ENCODE assay signal across 23 cellular contexts in the genomic region with DNA sequence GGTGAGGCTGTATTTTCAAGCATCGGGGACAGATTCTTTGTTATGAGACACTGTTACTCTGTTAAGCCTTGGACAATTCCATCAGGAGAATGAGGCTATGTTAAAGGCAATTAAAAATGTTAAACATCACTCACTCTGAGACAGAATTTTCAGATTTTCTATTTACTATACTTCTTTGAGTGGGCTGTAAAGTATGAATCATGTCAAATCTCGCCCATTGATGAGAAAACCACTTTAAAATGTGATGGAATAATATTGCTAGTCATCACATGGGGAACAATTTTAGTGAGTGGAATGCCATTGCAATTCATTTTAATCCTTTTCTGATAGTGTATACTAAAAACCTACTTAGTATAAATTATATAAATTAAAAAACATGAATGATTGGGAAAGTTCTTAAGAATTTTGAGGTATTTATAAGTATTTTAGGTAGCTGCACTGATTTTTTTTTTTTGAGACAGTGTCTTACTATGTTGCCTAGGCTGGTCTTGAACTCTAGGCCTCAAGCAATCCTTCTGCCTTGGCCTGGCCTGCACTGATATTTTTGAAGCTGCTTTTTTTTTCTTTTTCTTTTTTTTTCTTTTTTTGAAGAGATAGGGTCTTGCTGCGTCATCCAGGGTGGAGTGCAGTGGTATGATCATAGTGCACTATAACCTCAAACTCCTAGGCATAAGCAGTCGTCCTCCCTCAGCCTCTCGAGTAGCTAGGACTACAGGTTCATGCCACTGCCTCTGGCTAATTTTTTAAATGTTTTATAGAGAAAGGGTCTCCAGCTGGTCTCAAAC.
DNase-seq lines count a peak whose midpoint lies in the region; ATAC-seq, FAIRE-seq and TF ChIP-seq lines count a peak whose summit lies in the region.
"Had no signal": no experiment of that assay in that cellular context is flagged by ENCODE, and none has a peak within 500 bp of the region (broad histone marks: within the 10 kb centered on the region; RNA-seq: fewer than 3 reads in every experiment).

No MANE protein-coding gene starts in this region.

- H2AK5ac ChIP-seq in mesendoderm (ENCODE audit: low read length), result no peak overlapping the region

- H2BK15ac ChIP-seq in mesendoderm (replicated peaks; ENCODE audit: low read depth), result no peak overlapping the region

- no peak overlapping the region for H3K27ac Mint-ChIP-seq in astrocyte (ENCODE audit: unreplicated experiment)
- H3K27ac Mint-ChIP-seq: CD4-positive, CD25-positive, alpha-beta regulatory T cell had no signal

- H3K9ac ChIP-seq in astrocyte (ENCODE audit: low read length), result no peak overlapping the region
- no peak overlapping the region for H3K9ac ChIP-seq in mesendoderm (ENCODE audit: low read length)

- H3K4me3 Mint-ChIP-seq in astrocyte (ENCODE audit: unreplicated experiment), result no peak overlapping the region
- H3K4me3 Mint-ChIP-seq: CD4-positive, CD25-positive, alpha-beta regulatory T cell had no signal

- WGBS in mesendoderm (ENCODE audit: extremely low coverage, insufficient coverage, low lambda C conversion rate), result no CpG with 5 or more reads among the region's 5 CpGs

- H3K9me3 ChIP-seq in HEK293 (ENCODE audit: control insufficient read depth, insufficient read depth, low read depth, low read length), result no peaks in the 10 kb centered on the region
- H3K9me3 ChIP-seq in astrocyte (ENCODE audit: insufficient read depth, low read depth, low read length), result no peaks in the 10 kb centered on the region
- H3K9me3 ChIP-seq: A549, BE2C, MG63 had no signal

- CTCF ChIA-PET in HEK293 (lab: Yijun Ruan, JAX), result interaction anchor here (0.8 kb wide), 1 partner anchor 8 kb away, joined by 5 read pairs; no protein-coding TSS in a partner anchor

- H3K36me3 Mint-ChIP-seq in astrocyte (ENCODE audit: low read depth, unreplicated experiment), result no peaks in the 10 kb centered on the region
- H3K36me3 Mint-ChIP-seq: CD4-positive, CD25-positive, alpha-beta regulatory T cell had no signal

- no peaks in the 10 kb centered on the region for H3K36me3 ChIP-seq in HEK293 (ENCODE audit: control insufficient read depth in 2 of 2, insufficient read depth in 1 of 2, low read length in 2 of 2)
- H3K36me3 ChIP-seq in astrocyte (ENCODE audit: insufficient read depth, low read length), result no peaks in the 10 kb centered on the region
- no peaks in the 10 kb centered on the region for H3K36me3 ChIP-seq in mesendoderm (ENCODE audit: control insufficient read depth, insufficient read depth, low read length)
- H3K36me3 ChIP-seq: BE2C, MG63 had no signal

- H3K27me3 ChIP-seq in astrocyte (ENCODE audit: insufficient read depth, low read length) (no peaks in the 10 kb centered on the region), mesendoderm (ENCODE audit: insufficient read depth, low read length, poor library complexity) (no peaks in the 10 kb centered on the region)
- H3K27me3 ChIP-seq: BE2C, MG63 had no signal

- H2BK5ac ChIP-seq in mesendoderm (ENCODE audit: low read length), result no peak overlapping the region

- no peak overlapping the region for H2BK120ac ChIP-seq in mesendoderm (ENCODE audit: low read depth, low read length)

- in situ Hi-C loops in ACHN (cut with HindIII; ENCODE audit: low pct_ligation_motif_present, low pct_unique_long_range_greater_than_20kb, low sequenced_read_pairs), result no loop called here

- POLR2A ChIA-PET in HEK293 (lab: Yijun Ruan, JAX), result no interaction called here

- H3K4me1 Mint-ChIP-seq in astrocyte (ENCODE audit: low read depth, unreplicated experiment), result peaks cover 20% of the 10 kb centered on the region

- peak; percentile 50 for DNase-seq in EL
- DNase-seq in astrocyte (ENCODE audit: low read depth), result peak; percentile 23
- no peak for DNase-seq in mesendoderm
- no peak for DNase-seq in stimulated activated CD4-positive, alpha-beta T cell treated with anti-CD3 and anti-CD28 coated beads, Interleukin-1b, Interleukin-23, amount 100 ng/mL, for 48 hours
- DNase-seq in ACHN, result no peak
- DNase-seq: BE2C; CD4-positive, CD25-positive, alpha-beta regulatory T cell; COR-L47; DMS 273 treated with DMSO at 0.1 percent for 48 hours; DND-41; GDM1; HCEC 1CT; MG63; NCI-H1417 treated with DMSO at 0.1 percent for 48 hours; NCI-H187; NCI-H2107; NCI-H446 treated with DMSO at 0.1 percent for 48 hours; NCI-H526 treated with DMSO at 0.1 percent for 48 hours; Right ventricle myocardium superior had no signal

- no peak overlapping the region for H3K23ac ChIP-seq in mesendoderm (ENCODE audit: low read length)

- H3K56ac ChIP-seq in mesendoderm (ENCODE audit: low read length), result no peak overlapping the region

- H3K27ac ChIP-seq in HEK293 (ENCODE audit: extremely low read depth, low read depth, low read length) (no peak overlapping the region), astrocyte (ENCODE audit: low read depth, low read length) (no peak overlapping the region), mesendoderm (ENCODE audit: low read depth, low read length) (no peak overlapping the region)
- H3K27ac ChIP-seq: A549 had no signal

- TF ChIP-seq CTCF in HEK293 (tag by site-specific recombination; IDR thresholded peaks at IDR 0.05) (no peak), astrocyte (IDR thresholded peaks at IDR 0.05; ENCODE audit: insufficient read depth, low read depth, low read length) (no peak)

- no peak overlapping the region for H3K4ac ChIP-seq in mesendoderm (ENCODE audit: low read depth, low read length)

- H3K4me1 ChIP-seq in HEK293 (ENCODE audit: control insufficient read depth, insufficient read depth, low read length) (0 out of 2 replicates have a peak, but pooled peaks cover 2% of the 10 kb centered on the region), astrocyte (ENCODE audit: insufficient read depth, low read length) (peaks cover 23% of the 10 kb centered on the region), mesendoderm (ENCODE audit: control insufficient read depth, low read depth, low read length) (no peaks in the 10 kb centered on the region)
- H3K4me1 ChIP-seq: BE2C had no signal

- no peaks in the 10 kb centered on the region for H4K20me1 ChIP-seq in astrocyte (ENCODE audit: insufficient read depth, low read length)

- H2AFZ ChIP-seq in astrocyte (ENCODE audit: low read depth, low read length), result no peak overlapping the region

- H4K5ac ChIP-seq in mesendoderm (ENCODE audit: low read length), result no peak overlapping the region

- no peaks in the 10 kb centered on the region for H3K79me2 ChIP-seq in astrocyte (ENCODE audit: insufficient read depth, low read length)
- H3K79me2 ChIP-seq in mesendoderm (ENCODE audit: control insufficient read depth, insufficient read depth, low read length), result peaks cover 13% of the 10 kb centered on the region

- H3K4me3 ChIP-seq in HEK293 (ENCODE audit: low read depth, low read length) (no peak overlapping the region), astrocyte (ENCODE audit: insufficient read depth, low read depth, low read length) (no peak overlapping the region), mesendoderm (ENCODE audit: low read length) (no peak overlapping the region)
- H3K4me3 ChIP-seq: A549, MG63 had no signal

- peaks cover 6% of the 10 kb centered on the region for H3K79me1 ChIP-seq in mesendoderm (ENCODE audit: low read length)

- no peak for ATAC-seq in GM18511 (IDR thresholded peaks at IDR 0.05; ENCODE audit: unreplicated experiment)
- ATAC-seq: A549 had no signal

- peak overlapping the region; percentile 28 for H3K18ac ChIP-seq in mesendoderm (ENCODE audit: low read length)

- peak; percentile 20 for FAIRE-seq in astrocyte (lab: Jason Lieb, UNC)
- FAIRE-seq: A549, GM18507 had no signal

- H4K8ac ChIP-seq in mesendoderm (ENCODE audit: low read depth, low read length), result no peak overlapping the region

- peak overlapping the region; percentile 8 for H3K4me2 ChIP-seq in astrocyte (ENCODE audit: low read length)
- H3K4me2 ChIP-seq in mesendoderm (ENCODE audit: low read length), result no peak overlapping the region
- H3K4me2 ChIP-seq: A549 had no signal

- no peaks in the 10 kb centered on the region for H3K27me3 Mint-ChIP-seq in astrocyte (ENCODE audit: low read depth, unreplicated experiment)
- H3K27me3 Mint-ChIP-seq: CD4-positive, CD25-positive, alpha-beta regulatory T cell had no signal

- H3K9me3 Mint-ChIP-seq in astrocyte (ENCODE audit: unreplicated experiment), result no peaks in the 10 kb centered on the region
- H3K9me3 Mint-ChIP-seq: CD4-positive, CD25-positive, alpha-beta regulatory T cell had no signal

TF ChIP-seq in HEK293, 187 proteins besides CTCF, POLR2A, EP300 and RAD21:
- TF ChIP-seq PRDM6 (tag by site-specific recombination; IDR thresholded peaks at IDR 0.05), result 0 out of 2 replicates have a peak, but pooled peaks have one; percentile 23
- TF ChIP-seq ZNF211 (tag by site-specific recombination; IDR thresholded peaks at IDR 0.05; ENCODE audit: low read depth), result no peak
- no peak for TF ChIP-seq ZNF664 (tag by site-specific recombination; IDR thresholded peaks at IDR 0.05)

Comparison
In these comparisons a context has a peak if more than half of its experiments do, and no peak if none do; other contexts are left out.
1. DNase-seq: peak in EL (single experiment) and astrocyte (single experiment); none in mesendoderm (single experiment), stimulated activated CD4-positive, alpha-beta T cell treated with anti-CD3 and anti-CD28 coated beads, Interleukin-1b, Interleukin-23, amount 100 ng/mL, for 48 hours (single experiment) and ACHN (single experiment).